16 cellular contexts compared by ENCODE assay signal in the genomic region with DNA sequence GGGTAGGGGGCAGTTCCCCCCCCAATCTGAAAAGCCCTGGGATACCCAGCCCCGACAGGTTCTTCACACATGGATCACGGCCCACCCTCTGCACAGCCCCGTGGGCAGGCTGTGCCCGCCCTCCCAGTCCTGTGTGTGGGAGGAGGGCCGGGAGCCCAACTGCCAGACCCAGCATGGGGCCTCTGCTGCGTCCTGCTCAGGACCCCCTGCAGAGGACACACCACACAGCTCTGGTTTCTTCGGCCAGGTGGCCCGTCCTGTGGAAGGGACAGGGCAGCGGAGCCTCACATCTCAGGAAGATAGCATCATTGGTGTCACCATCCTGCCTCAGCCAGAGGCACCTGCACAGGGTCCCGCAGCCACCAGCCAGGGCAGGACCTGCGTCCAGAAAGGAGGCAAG.
DNase-seq lines count a peak whose midpoint lies in the region; ATAC-seq, FAIRE-seq and TF ChIP-seq lines count a peak whose summit lies in the region.
"Had no signal": no experiment of that assay in that cellular context is flagged by ENCODE, and none has a peak within 500 bp of the region (broad histone marks: within the 10 kb centered on the region; RNA-seq: fewer than 3 reads in every experiment).

No MANE protein-coding gene starts in this region.

- H4K8ac ChIP-seq in H1 (ENCODE audit: extremely low read depth, insufficient read depth, low read length) (no peak overlapping the region), neuronal stem cell (ENCODE audit: low read depth, low read length) (no peak overlapping the region)

- H3K27ac Mint-ChIP-seq in CD4-positive, alpha-beta T cell, result no peak overlapping the region
- H3K27ac Mint-ChIP-seq: B cell had no signal

- H3K23ac ChIP-seq in H1 (ENCODE audit: insufficient read length) (no peak overlapping the region), neuronal stem cell (ENCODE audit: low read depth, low read length, poor library complexity) (no peak overlapping the region)

- H3K9ac ChIP-seq in H1 (replicated peaks in 1 of 4; ENCODE audit: extremely low read depth in 1 of 4, low read depth in 3 of 4, low read length in 3 of 4), result no peak overlapping the region
- peak overlapping the region; percentile 2 for H3K9ac ChIP-seq in neuronal stem cell (ENCODE audit: low read depth, low read length, poor library complexity)

- H3K79me2 ChIP-seq in H1 (ENCODE audit: control insufficient read depth in 1 of 2, insufficient read depth in 2 of 2, low read length in 2 of 2), result peaks cover 0 to 5% of the 10 kb centered on the region in 2 experiments; a peak in 1 of 4 replicates

- H3K9me3 Mint-ChIP-seq in CD4-positive, alpha-beta T cell, result no peaks in the 10 kb centered on the region
- H3K9me3 Mint-ChIP-seq: CD4-positive, alpha-beta memory T cell had no signal

- H3K23me2 ChIP-seq in H1 (ENCODE audit: low read depth, low read length), result peaks cover 10% of the 10 kb centered on the region; the same call in 1 of the 2 replicates

- H3K56ac ChIP-seq in H1 (replicated peaks; ENCODE audit: insufficient read length, low read depth, low read length), result no peak overlapping the region

- H2AFZ ChIP-seq in H1 (ENCODE audit: low read length), result no peak overlapping the region
- no peak overlapping the region for H2AFZ ChIP-seq in neuronal stem cell (ENCODE audit: low read length)

- H3K14ac ChIP-seq in H1 (ENCODE audit: insufficient read length) (no peak overlapping the region), neuronal stem cell (ENCODE audit: low read length) (no peak overlapping the region)

- TF ChIP-seq POLR2A in H1 (IDR thresholded peaks at IDR 0.05; ENCODE audit: control extremely low read depth in 1 of 2, low read depth in 2 of 2, low read length in 2 of 2), result no peak

- H3K4me2 ChIP-seq in H1 (ENCODE audit: insufficient read depth in 1 of 2, low read depth in 2 of 2, low read length in 2 of 2) (no peak overlapping the region), neuronal stem cell (ENCODE audit: insufficient read depth, low read length, poor library complexity, severe bottlenecking) (no peak overlapping the region)

- H2BK20ac ChIP-seq in H1 (ENCODE audit: low read length), result no peak overlapping the region

- H3K18ac ChIP-seq in H1 (ENCODE audit: extremely low read depth, low read length) (no peak overlapping the region), neuronal stem cell (ENCODE audit: low read length) (peak overlapping the region; percentile 49)

- TF ChIP-seq RAD21 in H1 (IDR thresholded peaks at IDR 0.05 in 1 of 2, conservative IDR thresholded peaks at IDR 0.05 in 1 of 2; ENCODE audit: low read depth in 2 of 2, low read length in 2 of 2), result no peak

- H2AK5ac ChIP-seq in H1 (ENCODE audit: low read depth, low read length) (peak overlapping the region; percentile 96; the same call in 1 of the 2 replicates), neuronal stem cell (ENCODE audit: low read depth, low read length) (peak overlapping the region; percentile 6)

- H3K4me3 ChIP-seq in HEK293 (ENCODE audit: low read depth, low read length), result no peak overlapping the region
- no peak overlapping the region for H3K4me3 ChIP-seq in H1 (ENCODE audit: extremely low read depth in 1 of 4, insufficient read depth in 2 of 4, low read depth in 3 of 4, low read length in 4 of 4)
- no peak overlapping the region for H3K4me3 ChIP-seq in neuronal stem cell (ENCODE audit: low read length in 2 of 2)

- no peak for ATAC-seq in Right ventricle myocardium superior (ENCODE audit: poor library complexity)
- ATAC-seq in Right ventricle myocardium inferior, result no peak
- ATAC-seq in HG02610 (IDR thresholded peaks at IDR 0.05; ENCODE audit: unreplicated experiment), result no peak
- ATAC-seq in CD4-positive, alpha-beta T cell (ENCODE audit: poor library complexity), result no peak
- no peak for ATAC-seq in GM21619 (IDR thresholded peaks at IDR 0.05; ENCODE audit: unreplicated experiment)

- H2BK120ac ChIP-seq in H1 (replicated peaks; ENCODE audit: low read depth, low read length) (no peak overlapping the region), neuronal stem cell (ENCODE audit: low read depth, low read length) (no peak overlapping the region)

- H2BK12ac ChIP-seq in H1 (ENCODE audit: low read depth, low read length), result 0 out of 2 replicates have a peak overlapping the region, but pooled peaks have one; percentile 90
- no peak overlapping the region for H2BK12ac ChIP-seq in neuronal stem cell (ENCODE audit: low read length)

- peaks cover 0 to 12% of the 10 kb centered on the region in 2 experiments; a peak in 1 of 3 replicates for H3K36me3 ChIP-seq in HEK293 (ENCODE audit: control insufficient read depth in 2 of 2, insufficient read depth in 1 of 2, low read length in 2 of 2)
- peaks cover 0 to 11% (median 3%) of the 10 kb centered on the region in 4 experiments; a peak in 2 of 8 replicates for H3K36me3 ChIP-seq in H1 (ENCODE audit: control insufficient read depth in 2 of 4, insufficient read depth in 4 of 4, low read length in 3 of 4)
- H3K36me3 ChIP-seq in neuronal stem cell (replicated peaks in 1 of 2; ENCODE audit: control insufficient read depth in 2 of 2, insufficient read depth in 2 of 2, low read length in 2 of 2), result peaks cover 0 to 6% of the 10 kb centered on the region in 2 donors

- FAIRE-seq in H1 (lab: Jason Lieb, UNC), result no peak
- FAIRE-seq: GM19239 had no signal

- no peaks in the 10 kb centered on the region for H3K9me3 ChIP-seq in HEK293 (ENCODE audit: control insufficient read depth, insufficient read depth, low read depth, low read length)
- H3K9me3 ChIP-seq in H1 (ENCODE audit: insufficient read depth in 2 of 2, low read depth in 1 of 2, low read length in 1 of 2), result no peaks in the 10 kb centered on the region
- H3K9me3 ChIP-seq in neuronal stem cell (replicated peaks in 1 of 2; ENCODE audit: control insufficient read depth in 2 of 2, insufficient read depth in 1 of 2, low read depth in 1 of 2, low read length in 2 of 2), result peaks cover 0 to 6% of the 10 kb centered on the region in 2 donors
- H3K9me3 ChIP-seq in CD4-positive, alpha-beta T cell (ENCODE audit: control insufficient read depth, low read length), result no peaks in the 10 kb centered on the region

- no peak for TF ChIP-seq CTCF in HEK293 (tag by site-specific recombination; IDR thresholded peaks at IDR 0.05)
- TF ChIP-seq CTCF in H1 (IDR thresholded peaks at IDR 0.05; ENCODE audit: control extremely low read depth in 1 of 3, insufficient read depth in 1 of 3, low read depth in 1 of 3, low read length in 3 of 3), result no peak
- TF ChIP-seq CTCF in CD4-positive, alpha-beta T cell (IDR thresholded peaks at IDR 0.05), result no peak

- CTCF ChIA-PET in HEK293 (lab: Yijun Ruan, JAX), result no interaction called here
- CTCF ChIA-PET in H1 (lab: Charles Lee; ENCODE audit: partially characterized antibody), result no interaction called here
- CTCF ChIA-PET in CD4-positive, alpha-beta T cell (lab: Charles Lee), result no interaction called here

- H3K27me3 ChIP-seq in H1 (replicated peaks in 1 of 4; ENCODE audit: control insufficient read depth in 3 of 4, extremely low read depth in 1 of 4, insufficient read depth in 3 of 4, low read length in 3 of 4) (no peaks in the 10 kb centered on the region), neuronal stem cell (ENCODE audit: control insufficient read depth in 3 of 3, insufficient read depth in 3 of 3, low read depth in 1 of 3, low read length in 3 of 3) (peaks cover 0 to 6% (median 0%) of the 10 kb centered on the region in 3 experiments)
- no peaks in the 10 kb centered on the region for H3K27me3 ChIP-seq in CD4-positive, alpha-beta T cell (ENCODE audit: control insufficient read depth, insufficient read depth, low read length)

- H4K20me1 ChIP-seq in H1 (replicated peaks in 1 of 2; ENCODE audit: control insufficient read depth in 1 of 2, insufficient read depth in 2 of 2, low read length in 2 of 2), result peaks cover 4 to 15% of the 10 kb centered on the region in 2 experiments

- no peak overlapping the region for H4K91ac ChIP-seq in H1 (replicated peaks; ENCODE audit: insufficient read length, low read length)
- no peak overlapping the region for H4K91ac ChIP-seq in neuronal stem cell (ENCODE audit: low read depth, low read length, poor library complexity)

- no peaks in the 10 kb centered on the region for H3K4me1 Mint-ChIP-seq in CD4-positive, alpha-beta T cell (ENCODE audit: low read depth)

- H3K79me1 ChIP-seq in H1 (ENCODE audit: low read depth, low read length), result peaks cover 3% of the 10 kb centered on the region
- H3K79me1 ChIP-seq in neuronal stem cell (ENCODE audit: low read depth, low read length), result peaks cover 7% of the 10 kb centered on the region

- no peak overlapping the region for H3K4ac ChIP-seq in H1 (replicated peaks; ENCODE audit: insufficient read length, low read depth, low read length)
- H3K4ac ChIP-seq in neuronal stem cell (ENCODE audit: low read length), result peak overlapping the region; percentile 79

- peaks cover 29% of the 10 kb centered on the region for H3K36me3 Mint-ChIP-seq in CD4-positive, alpha-beta T cell (ENCODE audit: low read depth)

- H2BK5ac ChIP-seq in H1 (ENCODE audit: low read depth, low read length) (no peak overlapping the region; the same call in 1 of the 2 replicates), neuronal stem cell (ENCODE audit: low read length) (no peak overlapping the region)

- WGBS in H1 (ENCODE audit: extremely low coverage in 1 of 2, insufficient coverage in 1 of 2, insufficient read length in 1 of 2, insufficient replicate concordance in 2 of 2, low coverage in 1 of 2, low lambda C conversion rate in 2 of 2, missing lambda C conversion rate in 1 of 2), 2 experiments, result 74% methylated on average over 11 of the region's 11 CpGs; no CpG with 5 or more reads in 1 of the 2 experiments
- no CpG with 5 or more reads among the region's 11 CpGs for WGBS in neuronal stem cell (ENCODE audit: extremely low coverage in 2 of 2, insufficient read length in 2 of 2, insufficient replicate concordance in 1 of 2), 2 donors

- DNase-seq in Right ventricle myocardium superior, result peak; percentile 13
- DNase-seq in Right ventricle myocardium inferior (ENCODE audit: missing footprints), result no peak
- DNase-seq in H1 (ENCODE audit: low read depth in 1 of 2, low spot score in 2 of 2), result no peak
- DNase-seq in neuronal stem cell (ENCODE audit: low spot score), result no peak
- DNase-seq in CD4-positive, alpha-beta T cell, result no peak
- DNase-seq: C1 segment of cervical spinal cord; CD4-positive, alpha-beta memory T cell; DND-41; GDM1; H7; IMR-90 had no signal

- no peak overlapping the region for H3K27ac ChIP-seq in HEK293 (ENCODE audit: extremely low read depth, low read depth, low read length)
- no peak overlapping the region for H3K27ac ChIP-seq in H1 (ENCODE audit: low read depth, low read length)
- no peak overlapping the region for H3K27ac ChIP-seq in neuronal stem cell (replicated peaks; ENCODE audit: low read length)
- H3K27ac ChIP-seq in CD4-positive, alpha-beta T cell (ENCODE audit: low read depth, low read length), result no peak overlapping the region

- TF ChIP-seq EP300 in H1 (IDR thresholded peaks at IDR 0.05; ENCODE audit: borderline replicate concordance in 1 of 2, low read depth in 2 of 2, low read length in 2 of 2), result no peak

- H3K4me3 Mint-ChIP-seq in CD4-positive, alpha-beta T cell, result no peak overlapping the region
- H3K4me3 Mint-ChIP-seq: B cell; CD4-positive, alpha-beta memory T cell had no signal

- intact Hi-C loops in Right ventricle myocardium superior (cut with DNase I) (no loop called here), Right ventricle myocardium inferior (cut with DNase I) (no loop called here)
- intact Hi-C loops in CD4-positive, alpha-beta T cell (cut with DNase I, micrococcal nuclease), result no loop called here

- H4K5ac ChIP-seq in H1 (ENCODE audit: insufficient read length, low read depth, low read length), result no peak overlapping the region

- H2BK15ac ChIP-seq in H1 (ENCODE audit: low read length) (no peak overlapping the region), neuronal stem cell (ENCODE audit: low read length) (no peak overlapping the region)

- H3K4me1 ChIP-seq in HEK293 (ENCODE audit: control insufficient read depth, insufficient read depth, low read length) (no peaks in the 10 kb centered on the region), H1 (replicated peaks in 1 of 4; ENCODE audit: control insufficient read depth in 3 of 4, insufficient read depth in 4 of 4, low read length in 3 of 4) (no peaks in the 10 kb centered on the region; a peak in 1 of 7 replicates), neuronal stem cell (ENCODE audit: control insufficient read depth in 2 of 2, insufficient read depth in 1 of 2, low read depth in 1 of 2, low read length in 2 of 2) (peaks cover 0 to 10% of the 10 kb centered on the region in 2 donors)

- POLR2A ChIA-PET in HEK293 (lab: Yijun Ruan, JAX), result no interaction called here
- POLR2A ChIA-PET in H1 (lab: Charles Lee; ENCODE audit: partially characterized antibody), result no interaction called here
- POLR2A ChIA-PET in CD4-positive, alpha-beta T cell (lab: Charles Lee), result no interaction called here

- H3K27me3 Mint-ChIP-seq in CD4-positive, alpha-beta T cell, result no peaks in the 10 kb centered on the region
- H3K27me3 Mint-ChIP-seq: B cell; CD4-positive, alpha-beta memory T cell had no signal
